12 cellular contexts compared by ENCODE assay signal in the genomic region with DNA sequence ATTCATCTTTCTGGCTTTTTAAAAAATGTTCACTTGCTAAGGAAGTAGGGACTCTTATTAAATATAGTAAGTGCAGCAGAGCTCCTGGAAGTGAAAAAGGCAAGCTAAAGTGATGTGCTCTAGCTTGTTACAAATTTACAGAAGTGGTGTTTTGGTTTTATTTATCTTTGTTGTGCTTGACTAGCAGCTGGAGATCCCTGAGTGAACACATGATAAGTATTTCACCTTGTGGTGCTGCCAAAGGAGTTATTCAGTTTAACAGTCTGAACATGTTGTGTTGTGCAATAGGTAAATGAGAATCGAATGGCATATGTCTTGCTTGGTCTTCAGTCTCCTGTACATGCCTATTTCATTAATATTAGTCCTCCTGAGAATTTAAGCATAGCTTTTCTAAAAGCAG.
DNase-seq lines count a peak whose midpoint lies in the region; ATAC-seq and TF ChIP-seq lines count a peak whose summit lies in the region.
"Had no signal": no experiment of that assay in that cellular context is flagged by ENCODE, and none has a peak within 500 bp of the region (broad histone marks: within the 10 kb centered on the region; RNA-seq: fewer than 3 reads in every experiment).

No MANE protein-coding gene starts in this region.

- no peaks in the 10 kb centered on the region for H3K36me3 Mint-ChIP-seq in activated T-cell treated with anti-CD3 and anti-CD28 coated beads, Interleukin-2, amount 50 U/mL, for 4 hours (ENCODE audit: insufficient read depth)

- no peaks in the 10 kb centered on the region for H3K27me3 Mint-ChIP-seq in activated T-cell treated with anti-CD3 and anti-CD28 coated beads, Interleukin-2, amount 50 U/mL, for 4 hours (ENCODE audit: low read depth)

- ATAC-seq in HG03139 (IDR thresholded peaks at IDR 0.05; ENCODE audit: unreplicated experiment) (peak; percentile 57), right lobe of liver (peak; percentile 87 to 93 (median 89)), HG02981 (IDR thresholded peaks at IDR 0.05; ENCODE audit: unreplicated experiment) (no peak)
- ATAC-seq in activated T-cell treated with anti-CD3 and anti-CD28 coated beads, Interleukin-2, amount 50 U/mL, for 4 hours = no peak

- H3K4me1 ChIP-seq in breast epithelium (no peaks in the 10 kb centered on the region), right lobe of liver (peaks cover 0 to 30% (median 11%) of the 10 kb centered on the region in 4 donors)
- H3K4me1 ChIP-seq: Caco-2 had no signal

- no peaks in the 10 kb centered on the region for H3K9me3 Mint-ChIP-seq in activated T-cell treated with anti-CD3 and anti-CD28 coated beads, Interleukin-2, amount 50 U/mL, for 4 hours

- no peak overlapping the region for H3K4me3 ChIP-seq in breast epithelium
- no peak overlapping the region for H3K4me3 ChIP-seq in right lobe of liver
- H3K4me3 ChIP-seq: thoracic aorta had no signal

- no peaks in the 10 kb centered on the region for H3K36me3 ChIP-seq in breast epithelium
- no peaks in the 10 kb centered on the region for H3K36me3 ChIP-seq in right lobe of liver

- TF ChIP-seq CTCF in breast epithelium (IDR thresholded peaks at IDR 0.05) (no peak), right lobe of liver (IDR thresholded peaks at IDR 0.05) (no peak)

- TF ChIP-seq POLR2A in breast epithelium (IDR thresholded peaks at IDR 0.05) (no peak), right lobe of liver (IDR thresholded peaks at IDR 0.05) (no peak)

- H3K4me3 Mint-ChIP-seq in activated T-cell treated with anti-CD3 and anti-CD28 coated beads, Interleukin-2, amount 50 U/mL, for 4 hours = no peak overlapping the region

- H3K4me1 Mint-ChIP-seq in activated T-cell treated with anti-CD3 and anti-CD28 coated beads, Interleukin-2, amount 50 U/mL, for 4 hours (ENCODE audit: low read depth) = no peaks in the 10 kb centered on the region

- DNase-seq in DMS53 (lab: John Stamatoyannopoulos, UW) (peak; percentile 53), breast epithelium (ENCODE audit: low spot score in 2 of 2) (no peak), right lobe of liver (peak in 1 of 3 donors; percentile 56), nucleus accumbens (lab: John Stamatoyannopoulos, UW) (no peak), NCI-H1092 (lab: John Stamatoyannopoulos, UW) (no peak)
- DNase-seq in activated T-cell treated with anti-CD3 and anti-CD28 coated beads, Interleukin-2, amount 50 U/mL, for 4 hours = no peak
- DNase-seq: aorta, Caco-2, NCI-H2081 had no signal

- H3K27me3 ChIP-seq in breast epithelium (no peaks in the 10 kb centered on the region), right lobe of liver (no peaks in the 10 kb centered on the region)

- intact Hi-C loops in breast epithelium (cut with DNase I; ENCODE audit: low total_unique reads) = no loop called here
- intact Hi-C loops in right lobe of liver (cut with DNase I) = no loop called here

- H3K9me3 ChIP-seq in breast epithelium (no peaks in the 10 kb centered on the region), right lobe of liver (no peaks in the 10 kb centered on the region)
- H3K9me3 ChIP-seq: Caco-2, thoracic aorta had no signal

- H3K27ac ChIP-seq in breast epithelium (peak overlapping the region; percentile 4 to 21), right lobe of liver (peak overlapping the region; percentile 7 to 57 (median 7))

- 44% methylated on average over 1 of the region's 1 CpG for WGBS in right lobe of liver (ENCODE audit: insufficient coverage, low coverage, low lambda C conversion rate, missing lambda C conversion rate)

Comparison
In these comparisons a context has a peak if more than half of its experiments do, and no peak if none do; other contexts are left out.
1. ATAC-seq: peak in HG03139 (single experiment) and right lobe of liver (4 of 4); none in activated T-cell treated with anti-CD3 and anti-CD28 coated beads, Interleukin-2, amount 50 U/mL, for 4 hours (0 of 2) and HG02981 (single experiment).